ENCODE assay signal across 8 cellular contexts in the genomic region with DNA sequence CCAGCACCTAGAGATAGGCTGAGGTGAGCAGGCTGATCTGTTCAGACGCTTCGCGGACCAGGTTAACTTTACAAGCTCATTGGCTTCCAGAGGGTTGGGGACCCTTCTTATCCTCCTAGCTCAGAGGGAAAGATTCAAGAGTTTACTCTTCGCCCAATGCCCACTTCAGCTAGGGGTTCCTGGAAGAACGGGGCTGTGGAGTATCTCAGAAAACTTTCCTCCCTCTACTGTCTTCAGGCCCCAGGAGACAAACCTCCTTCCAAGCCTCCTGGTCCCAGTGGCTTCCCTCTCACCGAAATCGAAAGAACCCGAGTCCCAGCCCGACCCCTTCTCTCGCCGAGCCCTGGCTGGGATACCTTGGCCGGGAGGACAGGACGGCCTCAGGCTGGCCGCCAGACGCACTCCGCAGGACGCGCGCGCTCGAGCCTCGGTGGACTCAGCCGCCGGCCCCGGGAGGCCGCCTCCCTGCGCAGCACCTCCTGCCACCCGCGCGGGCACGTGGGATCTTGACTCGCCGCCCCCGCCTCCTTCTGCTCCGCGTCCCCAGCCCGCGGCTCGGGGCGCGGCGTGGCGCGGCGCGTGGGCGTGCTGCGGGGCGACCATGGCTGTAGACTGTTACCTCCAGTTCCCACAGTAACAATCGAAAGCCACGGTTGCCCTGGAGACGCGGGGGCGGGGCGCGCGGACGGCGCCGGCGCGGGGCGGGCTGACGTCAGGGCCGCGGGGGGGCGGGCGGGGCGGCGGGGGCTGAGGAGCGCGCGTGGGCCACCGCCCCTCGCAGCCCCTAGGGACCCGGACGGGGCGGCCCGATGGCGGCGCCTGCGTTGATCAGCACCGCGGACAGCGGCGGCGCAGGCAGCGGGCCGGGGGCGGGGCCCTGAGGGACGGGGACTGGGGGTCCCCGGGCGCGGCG. TPM values are rescaled to one million over a fixed set of nuclear protein-coding genes. Genes with fewer than 3 reads are reported as not detected.
A peak's percentile ranks its signal among the peaks of the same experiment; 100 is the strongest.
DNase-seq lines count a peak whose midpoint lies in the region; ATAC-seq and TF ChIP-seq lines count a peak whose summit lies in the region.

No MANE protein-coding gene starts in this region.

- H3K4me1 ChIP-seq in right atrium auricular region, result peaks cover 0 to 43% of the 10 kb centered on the region in 2 donors
- H3K4me1 ChIP-seq in vagina, result peaks cover 43% of the 10 kb centered on the region

- H3K27me3 ChIP-seq in right atrium auricular region (no peaks in the 10 kb centered on the region), vagina (no peaks in the 10 kb centered on the region)

- no peak for TF ChIP-seq POLR2A in vagina (IDR thresholded peaks at IDR 0.05)

- H3K36me3 ChIP-seq in right atrium auricular region (no peaks in the 10 kb centered on the region), vagina (no peaks in the 10 kb centered on the region)

- H3K9me3 ChIP-seq in right atrium auricular region (no peaks in the 10 kb centered on the region), vagina (no peaks in the 10 kb centered on the region)

- DNase-seq in COLO829 (ENCODE audit: low spot score) (peak; percentile 88), HuH-7.5 (ENCODE audit: low spot score) (peak; percentile 63), T-helper 1 cell (peak; percentile 73 to 89 (median 85)), amniotic epithelial cell (ENCODE audit: low read depth) (peak; percentile 69), right atrium auricular region (ENCODE audit: low spot score) (peak; percentile 89), renal cortical epithelial cell (ENCODE audit: low read depth) (peak; percentile 54), vagina (ENCODE audit: extremely low spot score in 2 of 2) (no peak)

- peak; percentile 45 for ATAC-seq in GM21381 (IDR thresholded peaks at IDR 0.05; ENCODE audit: unreplicated experiment)

- intact Hi-C loops in vagina (cut with DNase I), result loop anchor here (10.0 kb wide), 1 partner anchor 345 kb away; no protein-coding TSS in a partner anchor

- H3K4me3 ChIP-seq in right atrium auricular region (peak overlapping the region; percentile 62 to 78), vagina (peak overlapping the region; percentile 57 to 95)

- H3K27ac ChIP-seq in right atrium auricular region, result peak overlapping the region; percentile 38 to 62
- peak overlapping the region; percentile 27 for H3K27ac ChIP-seq in vagina

- no peak for TF ChIP-seq CTCF in right atrium auricular region (IDR thresholded peaks at IDR 0.05)
- TF ChIP-seq CTCF in vagina (IDR thresholded peaks at IDR 0.05), result no peak

RNA-seq across cellular contexts. Expression of a gene that starts 5.3 kb away (rescaled TPM):
- 10 to 100 TPM; 15.5 to 18.0 TPM for total RNA-seq in right atrium auricular region
- total RNA-seq in renal cortical epithelial cell, result 1.0 and 2.3 TPM in 2 replicates
- total RNA-seq in vagina, result 33.1 TPM

RNA-seq across cellular contexts. Expression of a gene that starts 7.8 kb away (rescaled TPM):
- total RNA-seq in right atrium auricular region (10 to 100 TPM; 29.6 to 31.7 TPM), renal cortical epithelial cell (24.0 and 93.4 TPM in 2 replicates), vagina (24.3 TPM)

RNA-seq across cellular contexts. Expression of a gene that starts 19.6 kb away (rescaled TPM):
- total RNA-seq in right atrium auricular region, result 10 to 100 TPM; 17.2 to 21.6 TPM
- 18.4 and 36.2 TPM in 2 replicates for total RNA-seq in renal cortical epithelial cell
- 43.0 TPM for total RNA-seq in vagina

RNA-seq across cellular contexts. Expression of a gene that starts 24.5 kb away (rescaled TPM):
- 1 to 10 TPM; 1.8 to 5.0 TPM for total RNA-seq in right atrium auricular region
- 0.35 and 4.3 TPM in 2 replicates for total RNA-seq in renal cortical epithelial cell
- 3.7 TPM for total RNA-seq in vagina

Comparison
In these comparisons a context has a peak if more than half of its experiments do, and no peak if none do; other contexts are left out.
1. DNase-seq: peak in COLO829 (single experiment), HuH-7.5 (single experiment), T-helper 1 cell (5 of 5), amniotic epithelial cell (single experiment), right atrium auricular region (single experiment) and renal cortical epithelial cell (single experiment); none in vagina (0 of 2).